Comparison of ENCODE assay signal across 24 cellular contexts in genomic region chr11:589798-590197, GRCh38. TPM values are rescaled to one million over a fixed set of nuclear protein-coding genes. Genes with fewer than 3 reads are reported as not detected.
"Had no signal": no experiment of that assay in that cellular context is flagged by ENCODE, and none has a peak within 500 bp of the region (broad histone marks: within the 10 kb centered on the region; RNA-seq: fewer than 3 reads in every experiment).

No MANE protein-coding gene starts in this region.

- H3K4me3 Mint-ChIP-seq: activated naive CD4-positive, alpha-beta T cell treated with anti-CD3 and anti-CD28 coated beads, Interleukin-2, amount 10 ng/mL, durations not matched to agents 7 days and 5 days; neural progenitor cell; T-helper 1 cell treated with Interleukin-12 subunit alpha and Interleukin-12 subunit beta and Interleukin-4 antibody, amounts not matched to agents 30 μg/mL and 1 μg/mL, for 36 hours; WTC11 had no signal

- H3K4me1 ChIP-seq: colonic mucosa, esophagus squamous epithelium, gastrocnemius medialis, neural progenitor cell, sigmoid colon had no signal

- H3K9me3 ChIP-seq: colonic mucosa, esophagus squamous epithelium, gastrocnemius medialis, left lung, sigmoid colon, thoracic aorta, upper lobe of left lung had no signal

- ATAC-seq: gastrocnemius medialis; left lung; naive thymus-derived CD8-positive, alpha-beta T cell; WTC11 had no signal

- H2AFZ ChIP-seq: neural progenitor cell had no signal

- H3K27me3 ChIP-seq: colonic mucosa, dorsolateral prefrontal cortex, esophagus squamous epithelium, gastrocnemius medialis, left lung, neural progenitor cell, sigmoid colon, upper lobe of left lung had no signal

- H3K27ac Mint-ChIP-seq: T-helper 1 cell treated with Interleukin-12 subunit alpha and Interleukin-12 subunit beta and Interleukin-4 antibody, amounts not matched to agents 30 μg/mL and 1 μg/mL, for 36 hours; WTC11 had no signal

- H3K36me3 ChIP-seq: neural progenitor cell had no signal

- H3K4me1 Mint-ChIP-seq: neural progenitor cell, WTC11 had no signal

- H3K9ac ChIP-seq: neural progenitor cell had no signal

- H3K27ac ChIP-seq: colonic mucosa, dorsolateral prefrontal cortex, esophagus squamous epithelium, gastrocnemius medialis, neural progenitor cell, sigmoid colon, thoracic aorta, upper lobe of left lung had no signal

- H3K9me3 Mint-ChIP-seq: activated naive CD4-positive, alpha-beta T cell treated with anti-CD3 and anti-CD28 coated beads, Interleukin-2, amount 10 ng/mL, durations not matched to agents 7 days and 5 days; naive thymus-derived CD8-positive, alpha-beta T cell; neural progenitor cell; T-helper 1 cell treated with Interleukin-12 subunit alpha and Interleukin-12 subunit beta and Interleukin-4 antibody, amounts not matched to agents 30 μg/mL and 1 μg/mL, for 36 hours; WTC11 had no signal

- H3K27me3 Mint-ChIP-seq: activated naive CD4-positive, alpha-beta T cell treated with anti-CD3 and anti-CD28 coated beads, Interleukin-2, amount 10 ng/mL, durations not matched to agents 7 days and 5 days; naive thymus-derived CD8-positive, alpha-beta T cell had no signal

- H3K4me3 ChIP-seq: colonic mucosa, dorsolateral prefrontal cortex, esophagus squamous epithelium, gastrocnemius medialis, left lung, neural progenitor cell, sigmoid colon, smooth muscle cell, thoracic aorta, upper lobe of left lung had no signal

- H3K4me2 ChIP-seq: neural progenitor cell, smooth muscle cell had no signal

- DNase-seq: activated effector memory CD4-positive, alpha-beta T cell treated with Interleukin-2 at 50 U/mL for 16 hours; activated naive CD4-positive, alpha-beta T cell treated with anti-CD3 and anti-CD28 coated beads, Interleukin-2, amount 10 ng/mL, durations not matched to agents 7 days and 5 days; central memory CD4-positive, alpha-beta T cell; colonic mucosa; dorsolateral prefrontal cortex; esophagus squamous epithelium; gastrocnemius medialis; hippocampal formation; kidney glomerular epithelial cell; left lung; naive thymus-derived CD8-positive, alpha-beta T cell; sigmoid colon; stimulated activated CD4-positive, alpha-beta T cell treated with anti-CD3 and anti-CD28 coated beads, Interleukin-15, amount 100 ng/mL, for 24 hours; stimulated activated naive CD4-positive, alpha-beta T cell treated with Interleukin-2 at 50 U/mL for 16 hours; T1000 had no signal

RNA-seq across cellular contexts. Expression of gene LMNTD2, which starts 29.3 kb away (rescaled TPM):
- total RNA-seq: smooth muscle cell had no signal

RNA-seq across cellular contexts. Expression of gene CDHR5, which starts 35.0 kb away (rescaled TPM):
- total RNA-seq: astrocyte; dorsolateral prefrontal cortex; esophagus squamous epithelium; left lung; lung microvascular endothelial cell; naive thymus-derived CD8-positive, alpha-beta T cell; osteoblast; smooth muscle cell; thoracic aorta had no signal
- polyA plus RNA-seq: naive thymus-derived CD8-positive, alpha-beta T cell; smooth muscle cell had no signal
